12 cellular contexts compared by ENCODE assay signal in the genomic region with DNA sequence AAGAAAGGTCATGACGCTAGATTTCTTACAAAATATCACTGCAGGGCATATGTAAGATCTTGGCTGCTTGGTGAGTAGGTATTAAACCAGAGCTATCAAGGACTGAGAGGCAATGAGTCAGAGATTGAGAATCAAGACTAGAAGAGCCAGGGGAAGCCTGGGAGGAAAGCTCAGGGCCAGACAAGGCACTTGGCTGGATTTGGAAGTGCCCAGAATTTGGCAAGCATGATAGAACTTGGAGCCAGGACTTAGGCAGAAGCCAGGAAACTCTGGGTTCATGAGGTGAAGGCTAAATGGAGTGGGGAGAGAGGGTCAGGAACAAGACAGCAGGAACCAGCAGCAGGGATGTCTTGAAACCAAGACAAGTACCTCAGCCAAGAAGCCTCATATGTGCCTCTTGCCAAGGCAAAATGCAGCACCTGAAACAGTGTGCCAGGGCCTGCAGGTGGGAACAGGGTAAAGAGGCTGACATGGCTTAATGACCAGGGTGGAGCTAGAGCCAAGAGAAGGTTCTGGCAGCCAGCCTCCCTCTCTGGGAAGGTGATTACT. TPM values are rescaled to one million over a fixed set of nuclear protein-coding genes. Genes with fewer than 3 reads are reported as not detected.
DNase-seq lines count a peak whose midpoint lies in the region; ATAC-seq and TF ChIP-seq lines count a peak whose summit lies in the region.
"Had no signal": no experiment of that assay in that cellular context is flagged by ENCODE, and none has a peak within 500 bp of the region (broad histone marks: within the 10 kb centered on the region; RNA-seq: fewer than 3 reads in every experiment).

No MANE protein-coding gene starts in this region.

- H3K4me1 ChIP-seq in PC-3 (ENCODE audit: insufficient read depth, low read length) = peaks cover 14% of the 10 kb centered on the region
- H3K4me1 ChIP-seq in osteoblast (ENCODE audit: insufficient read depth, low read length) = peaks cover 10% of the 10 kb centered on the region

- H3K27me3 ChIP-seq in PC-3 (ENCODE audit: low read length) = no peaks in the 10 kb centered on the region
- no peaks in the 10 kb centered on the region for H3K27me3 ChIP-seq in osteoblast (ENCODE audit: insufficient read depth, low read length)

- TF ChIP-seq CTCF in PC-3 (conservative IDR thresholded peaks at IDR 0.05; ENCODE audit: low read depth, low read length) (no peak), epithelial cell of esophagus (IDR thresholded peaks at IDR 0.05; ENCODE audit: insufficient read depth, low read depth, low read length, missing control alignments) (no peak), osteoblast (IDR thresholded peaks at IDR 0.05; ENCODE audit: extremely low read depth, low read depth, low read length) (no peak)

- no peaks in the 10 kb centered on the region for H3K9me2 ChIP-seq in PC-3 (replicated peaks; ENCODE audit: low read length)

- CTCF ChIA-PET in PC-3 (lab: Charles Lee) = no interaction called here

- no peaks in the 10 kb centered on the region for H3F3A ChIP-seq in PC-3 (ENCODE audit: low read length, unreplicated experiment)

- H3K79me2 ChIP-seq in PC-3 (ENCODE audit: low read length) (no peaks in the 10 kb centered on the region), osteoblast (ENCODE audit: insufficient read depth, low read length) (no peaks in the 10 kb centered on the region)

- POLR2A ChIA-PET in PC-3 (lab: Charles Lee; ENCODE audit: unreplicated experiment) = no interaction called here

- no peaks in the 10 kb centered on the region for H3K36me3 ChIP-seq in PC-3 (ENCODE audit: low read depth, low read length)
- no peaks in the 10 kb centered on the region for H3K36me3 ChIP-seq in osteoblast (ENCODE audit: insufficient read depth, low read length)

- H3K27ac ChIP-seq in PC-3 (ENCODE audit: low read length) = peak overlapping the region; percentile 49
- peak overlapping the region; percentile 20 for H3K27ac ChIP-seq in osteoblast (ENCODE audit: low read depth, low read length)

- no peaks in the 10 kb centered on the region for H3K9me3 ChIP-seq in PC-3 (ENCODE audit: low read length)
- H3K9me3 ChIP-seq in osteoblast (ENCODE audit: low read depth, low read length) = no peaks in the 10 kb centered on the region

- H4K20me1 ChIP-seq in PC-3 (ENCODE audit: low read length) (no peaks in the 10 kb centered on the region), osteoblast (ENCODE audit: insufficient read depth, low read length) (no peaks in the 10 kb centered on the region)

- H2AFZ ChIP-seq in PC-3 (ENCODE audit: low read length) (peak overlapping the region; percentile 4; the same call in 1 of the 2 replicates), osteoblast (ENCODE audit: low read length) (no peak overlapping the region)

- no peak overlapping the region for H3K4me3 ChIP-seq in PC-3 (ENCODE audit: low read length)
- no peak overlapping the region for H3K4me3 ChIP-seq in epithelial cell of esophagus (ENCODE audit: low read length)
- no peak overlapping the region for H3K4me3 ChIP-seq in osteoblast (ENCODE audit: insufficient read depth, low read length)

- peak; percentile 72 for ATAC-seq in PC-3
- no peak for ATAC-seq in GM21717 (IDR thresholded peaks at IDR 0.05; ENCODE audit: unreplicated experiment)
- no peak for ATAC-seq in GM18519 (IDR thresholded peaks at IDR 0.05; ENCODE audit: low FRiP score, unreplicated experiment)
- ATAC-seq: left colon had no signal

- H3K9ac ChIP-seq in PC-3 (ENCODE audit: low read length) = no peak overlapping the region

- H3K4me2 ChIP-seq in PC-3 (ENCODE audit: low read length) (peak overlapping the region; percentile 17), osteoblast (ENCODE audit: insufficient read depth, low read length) (no peak overlapping the region)

- intact Hi-C loops in PC-3 (cut with micrococcal nuclease) = no loop called here

- DNase-seq in DMS79 treated with DMSO at 0.1 percent for 48 hours (lab: John Stamatoyannopoulos, UW) (peak; percentile 52), PC-3 (peak; percentile 90), epithelial cell of esophagus (ENCODE audit: low read depth) (peak; percentile 90), osteoblast (ENCODE audit: insufficient read length, low spot score, missing footprints) (peak; percentile 88), activated gamma-delta T cell (lab: John Stamatoyannopoulos, UW) (no peak), NCI-H345 treated with DMSO at 0.1 percent for 48 hours (lab: John Stamatoyannopoulos, UW; ENCODE audit: unreplicated experiment) (no peak)
- DNase-seq: activated naive CD4-positive, alpha-beta T cell treated with anti-CD3 and anti-CD28 coated beads, Interleukin-2, amount 10 ng/mL, durations not matched to agents 7 days and 5 days; endodermal cell; left colon; NCI-H510A had no signal

- BruUV-seq in PC-3 (replicated peaks; lab: Mats Ljungman, UMichigan) = no TSS peak

RNA-seq across cellular contexts. Expression of gene PTHLH, which starts 49.9 kb away (rescaled TPM):
- total RNA-seq in PC-3 (2014; rRNA removed) (383 and 414 TPM in 2 replicates), osteoblast (2.2 and 3.2 TPM in 2 replicates)
- total RNA-seq: endodermal cell, left colon had no signal

Comparison
In these comparisons a context has a peak if more than half of its experiments do, and no peak if none do; other contexts are left out.
1. DNase-seq: peak in DMS79 treated with DMSO at 0.1 percent for 48 hours (single experiment), PC-3 (single experiment), epithelial cell of esophagus (single experiment) and osteoblast (single experiment); none in activated gamma-delta T cell (single experiment) and NCI-H345 treated with DMSO at 0.1 percent for 48 hours (single experiment).
2. RNA of gene PTHLH, which starts 49.9 kb away (total RNA-seq): 383 to 414 TPM in PC-3; 2.2 to 3.2 TPM in osteoblast; every median in the first group is over 10 times any median in the second.